In the genomic region with DNA sequence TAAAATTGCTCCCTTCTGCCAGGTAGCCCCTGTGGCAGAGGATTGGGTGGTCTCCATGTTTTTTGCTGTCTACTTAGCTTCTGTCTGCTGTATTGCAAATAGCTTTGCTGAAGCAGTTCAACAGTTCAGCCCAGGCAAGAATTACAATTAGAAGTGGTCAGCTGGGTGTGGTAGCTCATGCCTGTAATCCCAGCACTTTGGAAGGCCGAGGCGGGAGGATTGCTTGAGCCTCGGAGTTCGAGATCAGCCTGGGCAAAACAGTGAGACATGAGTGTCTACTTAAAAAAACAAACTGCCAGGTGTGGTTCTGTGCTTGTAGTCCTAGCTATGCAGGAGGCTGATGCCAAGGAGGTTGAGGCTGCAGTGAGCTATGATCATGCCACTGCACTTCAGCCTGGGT, we compare ENCODE assay signal across 37 cellular contexts. TPM values are rescaled to one million over a fixed set of nuclear protein-coding genes. Genes with fewer than 3 reads are reported as not detected.
"Had no signal": no experiment of that assay in that cellular context is flagged by ENCODE, and none has a peak within 500 bp of the region (broad histone marks: within the 10 kb centered on the region; RNA-seq: fewer than 3 reads in every experiment).

No MANE protein-coding gene starts in this region.

- H3K36me3 ChIP-seq: adrenal gland, cardiac muscle cell, colonic mucosa, gastrocnemius medialis, heart left ventricle had no signal

- H3K4me1 Mint-ChIP-seq: activated CD4-positive, alpha-beta T cell treated with anti-CD3 and anti-CD28 coated beads for 36 hours; activated CD4-positive, alpha-beta T cell treated with anti-CD3 and anti-CD28 coated beads, Interleukin-2, amount 10 ng/mL, durations not matched to agents 24 days and 14 days; activated CD8-positive, alpha-beta memory T cell treated with anti-CD3 and anti-CD28 coated beads, Interleukin-2, amount 10 ng/mL, durations not matched to agents 7 days and 5 days; activated naive CD4-positive, alpha-beta T cell treated with anti-CD3 and anti-CD28 coated beads, Interleukin-2, amount 50 U/mL, for 24 hours; activated naive CD8-positive, alpha-beta T cell treated with anti-CD3 and anti-CD28 coated beads for 36 hours; activated naive CD8-positive, alpha-beta T cell treated with anti-CD3 and anti-CD28 coated beads, Interleukin-2, amount 50 U/mL, for 24 hours had no signal

- DNase-seq: activated CD4-positive, alpha-beta memory T cell treated with anti-CD3 and anti-CD28 coated beads for 36 hours; activated CD4-positive, alpha-beta T cell treated with anti-CD3 and anti-CD28 coated beads for 36 hours; activated CD4-positive, alpha-beta T cell treated with anti-CD3 and anti-CD28 coated beads, Interleukin-2, amount 10 ng/mL, durations not matched to agents 24 days and 14 days; activated CD4-positive, CD25-positive, alpha-beta regulatory T cell; activated CD4-positive, CD25-positive, alpha-beta regulatory T cell treated with anti-CD3 and anti-CD28 coated beads, Interleukin-2, amount 50 U/mL, for 72 hours; activated CD8-positive, alpha-beta memory T cell treated with anti-CD3 and anti-CD28 coated beads, Interleukin-2, amount 10 ng/mL, durations not matched to agents 7 days and 5 days; activated CD8-positive, alpha-beta memory T cell treated with anti-CD3 and anti-CD28 coated beads, Interleukin-2, amount 50 U/mL, for 4 hours; activated CD8-positive, alpha-beta T cell treated with anti-CD3 and anti-CD28 coated beads, Interleukin-2, amount 10 ng/mL, durations not matched to agents 7 days and 5 days; activated effector memory CD4-positive, alpha-beta T cell treated with anti-CD3 and anti-CD28 coated beads, Interleukin-2, amount 50 U/mL, for 16 hours; activated naive CD4-positive, alpha-beta T cell treated with anti-CD3 and anti-CD28 coated beads for 36 hours; activated naive CD8-positive, alpha-beta T cell treated with anti-CD3 and anti-CD28 coated beads for 36 hours; activated naive CD8-positive, alpha-beta T cell treated with anti-CD3 and anti-CD28 coated beads, Interleukin-2, amount 50 U/mL, for 24 hours; activated T-cell treated with anti-CD3 and anti-CD28 coated beads, Interleukin-2, amount 50 U/mL, for 1 hour; activated T-cell treated with anti-CD3 and anti-CD28 coated beads, Interleukin-2, amount 50 U/mL, for 48 hours; adrenal gland; amygdala; aorta; body of pancreas; central memory CD4-positive, alpha-beta T cell; cerebellar nuclear complex; colonic mucosa; dorsolateral prefrontal cortex; effector memory CD4-positive, alpha-beta T cell; endodermal cell; gastrocnemius medialis; glutamatergic neuron; heart left ventricle; T-helper 2 cell had no signal

- H3K27me3 ChIP-seq: body of pancreas, cardiac muscle cell, colonic mucosa, dorsolateral prefrontal cortex, gastrocnemius medialis, heart left ventricle had no signal

- H3K36me3 Mint-ChIP-seq: activated CD4-positive, alpha-beta memory T cell treated with anti-CD3 and anti-CD28 coated beads for 36 hours; activated CD8-positive, alpha-beta memory T cell treated with anti-CD3 and anti-CD28 coated beads, Interleukin-2, amount 10 ng/mL, durations not matched to agents 7 days and 5 days; activated naive CD4-positive, alpha-beta T cell treated with anti-CD3 and anti-CD28 coated beads, Interleukin-2, amount 50 U/mL, for 24 hours; activated naive CD8-positive, alpha-beta T cell treated with anti-CD3 and anti-CD28 coated beads for 36 hours had no signal

- H3K9me3 Mint-ChIP-seq: activated CD4-positive, alpha-beta memory T cell treated with anti-CD3 and anti-CD28 coated beads for 36 hours; activated CD4-positive, alpha-beta T cell treated with anti-CD3 and anti-CD28 coated beads, Interleukin-2, amount 10 ng/mL, durations not matched to agents 24 days and 14 days; activated naive CD4-positive, alpha-beta T cell treated with anti-CD3 and anti-CD28 coated beads for 36 hours; activated naive CD4-positive, alpha-beta T cell treated with anti-CD3 and anti-CD28 coated beads, Interleukin-2, amount 50 U/mL, for 24 hours; activated naive CD8-positive, alpha-beta T cell treated with anti-CD3 and anti-CD28 coated beads for 36 hours; activated naive CD8-positive, alpha-beta T cell treated with anti-CD3 and anti-CD28 coated beads, Interleukin-2, amount 50 U/mL, for 24 hours; activated T-helper 1 cell treated with anti-CD3 and anti-CD28 coated beads, Interleukin-12 subunit alpha, Interleukin-12 subunit beta, Interleukin-2, Interleukin-4 antibody, amounts not matched to agents 30 ng/mL and 10 ng/mL and 1 ng/mL, durations not matched to agents 14 hours and 24 hours and 36 hours; activated T-helper 2 cell treated with anti-CD3 and anti-CD28 coated beads, Interferon-gamma antibody, Interleukin-2, Interleukin-4, amounts not matched to agents 10 μg/mL and 5 μg/mL and 100 μg/mL, durations not matched to agents 14 hours and 24 hours and 36 hours; dendritic cell treated with granulocyte-macrophage colony-stimulating factor and Interleukin-4, amounts not matched to agents 40 ng/mL and 50 ng/mL, for 4 days; endodermal cell had no signal

- H3K27ac ChIP-seq: adrenal gland, body of pancreas, cardiac muscle cell, colonic mucosa, dorsolateral prefrontal cortex, foreskin keratinocyte, gastrocnemius medialis, heart left ventricle had no signal

- H3K27ac Mint-ChIP-seq: activated CD4-positive, alpha-beta memory T cell treated with anti-CD3 and anti-CD28 coated beads for 36 hours; activated CD4-positive, alpha-beta T cell treated with anti-CD3 and anti-CD28 coated beads for 36 hours; activated CD4-positive, alpha-beta T cell treated with anti-CD3 and anti-CD28 coated beads, Interleukin-2, amount 10 ng/mL, durations not matched to agents 24 days and 14 days; activated CD8-positive, alpha-beta memory T cell treated with anti-CD3 and anti-CD28 coated beads, Interleukin-2, amount 10 ng/mL, durations not matched to agents 7 days and 5 days; activated CD8-positive, alpha-beta T cell treated with anti-CD3 and anti-CD28 coated beads, Interleukin-2, amount 10 ng/mL, durations not matched to agents 7 days and 5 days; activated naive CD4-positive, alpha-beta T cell treated with anti-CD3 and anti-CD28 coated beads for 36 hours; activated naive CD4-positive, alpha-beta T cell treated with anti-CD3 and anti-CD28 coated beads, Interleukin-2, amount 50 U/mL, for 24 hours; activated naive CD8-positive, alpha-beta T cell treated with anti-CD3 and anti-CD28 coated beads for 36 hours; activated naive CD8-positive, alpha-beta T cell treated with anti-CD3 and anti-CD28 coated beads, Interleukin-2, amount 50 U/mL, for 24 hours; activated T-helper 1 cell treated with anti-CD3 and anti-CD28 coated beads, Interleukin-12 subunit alpha, Interleukin-12 subunit beta, Interleukin-2, Interleukin-4 antibody, amounts not matched to agents 30 ng/mL and 10 ng/mL and 1 ng/mL, durations not matched to agents 14 hours and 24 hours and 36 hours; activated T-helper 2 cell treated with anti-CD3 and anti-CD28 coated beads, Interferon-gamma antibody, Interleukin-2, Interleukin-4, amounts not matched to agents 10 μg/mL and 5 μg/mL and 100 μg/mL, durations not matched to agents 14 hours and 24 hours and 36 hours; dendritic cell treated with granulocyte-macrophage colony-stimulating factor and Interleukin-4, amounts not matched to agents 40 ng/mL and 50 ng/mL, for 4 days; endodermal cell had no signal

- H3K4me3 Mint-ChIP-seq: activated CD4-positive, alpha-beta memory T cell treated with anti-CD3 and anti-CD28 coated beads for 36 hours; activated CD4-positive, alpha-beta T cell treated with anti-CD3 and anti-CD28 coated beads for 36 hours; activated CD4-positive, alpha-beta T cell treated with anti-CD3 and anti-CD28 coated beads, Interleukin-2, amount 10 ng/mL, durations not matched to agents 24 days and 14 days; activated CD8-positive, alpha-beta memory T cell treated with anti-CD3 and anti-CD28 coated beads, Interleukin-2, amount 10 ng/mL, durations not matched to agents 7 days and 5 days; activated CD8-positive, alpha-beta T cell treated with anti-CD3 and anti-CD28 coated beads, Interleukin-2, amount 10 ng/mL, durations not matched to agents 7 days and 5 days; activated naive CD4-positive, alpha-beta T cell treated with anti-CD3 and anti-CD28 coated beads for 36 hours; activated naive CD4-positive, alpha-beta T cell treated with anti-CD3 and anti-CD28 coated beads, Interleukin-2, amount 50 U/mL, for 24 hours; activated naive CD8-positive, alpha-beta T cell treated with anti-CD3 and anti-CD28 coated beads for 36 hours; activated naive CD8-positive, alpha-beta T cell treated with anti-CD3 and anti-CD28 coated beads, Interleukin-2, amount 50 U/mL, for 24 hours; activated T-helper 1 cell treated with anti-CD3 and anti-CD28 coated beads, Interleukin-12 subunit alpha, Interleukin-12 subunit beta, Interleukin-2, Interleukin-4 antibody, amounts not matched to agents 30 ng/mL and 10 ng/mL and 1 ng/mL, durations not matched to agents 14 hours and 24 hours and 36 hours; dendritic cell treated with granulocyte-macrophage colony-stimulating factor and Interleukin-4, amounts not matched to agents 40 ng/mL and 50 ng/mL, for 4 days; endodermal cell had no signal

- ATAC-seq: activated CD4-positive, alpha-beta T cell treated with anti-CD3 and anti-CD28 coated beads for 36 hours; activated CD8-positive, alpha-beta memory T cell treated with anti-CD3 and anti-CD28 coated beads, Interleukin-2, amount 10 ng/mL, durations not matched to agents 7 days and 5 days; activated CD8-positive, alpha-beta T cell treated with anti-CD3 and anti-CD28 coated beads, Interleukin-2, amount 10 ng/mL, durations not matched to agents 7 days and 5 days; activated naive CD8-positive, alpha-beta T cell treated with anti-CD3 and anti-CD28 coated beads, Interleukin-2, amount 50 U/mL, for 24 hours; body of pancreas; esophagus mucosa; gastrocnemius medialis; heart left ventricle had no signal

- H3K4me1 ChIP-seq: adrenal gland, body of pancreas, colonic mucosa, foreskin keratinocyte, gastrocnemius medialis had no signal

- H3K9me3 ChIP-seq: adrenal gland, body of pancreas, colonic mucosa, gastrocnemius medialis, heart left ventricle had no signal

- H3K27me3 Mint-ChIP-seq: activated CD4-positive, alpha-beta memory T cell treated with anti-CD3 and anti-CD28 coated beads for 36 hours; activated CD8-positive, alpha-beta memory T cell treated with anti-CD3 and anti-CD28 coated beads, Interleukin-2, amount 10 ng/mL, durations not matched to agents 7 days and 5 days; activated naive CD4-positive, alpha-beta T cell treated with anti-CD3 and anti-CD28 coated beads, Interleukin-2, amount 50 U/mL, for 24 hours; activated naive CD8-positive, alpha-beta T cell treated with anti-CD3 and anti-CD28 coated beads for 36 hours; activated naive CD8-positive, alpha-beta T cell treated with anti-CD3 and anti-CD28 coated beads, Interleukin-2, amount 50 U/mL, for 24 hours; dendritic cell treated with granulocyte-macrophage colony-stimulating factor and Interleukin-4, amounts not matched to agents 40 ng/mL and 50 ng/mL, for 4 days had no signal

- H3K4me3 ChIP-seq: adrenal gland, body of pancreas, cardiac muscle cell, colonic mucosa, dorsolateral prefrontal cortex, gastrocnemius medialis, heart left ventricle had no signal

RNA-seq across cellular contexts. Expression of a gene that starts 30.7 kb away (rescaled TPM):
- total RNA-seq: activated CD4-positive, alpha-beta T cell treated with anti-CD3 and anti-CD28 coated beads, Interleukin-2, amount 10 ng/mL, durations not matched to agents 24 days and 14 days; activated T-helper 1 cell treated with anti-CD3 and anti-CD28 coated beads, Interleukin-12 subunit alpha, Interleukin-12 subunit beta, Interleukin-2, Interleukin-4 antibody, amounts not matched to agents 30 ng/mL and 10 ng/mL and 1 ng/mL, durations not matched to agents 14 hours and 24 hours and 36 hours; body of pancreas; cardiac muscle cell; epithelial cell of proximal tubule; esophagus mucosa; foreskin keratinocyte; T-helper 1 cell treated with Interleukin-12 subunit alpha and Interleukin-12 subunit beta and Interleukin-4 antibody, amounts not matched to agents 30 ng/mL and 1 ng/mL, for 36 hours had no signal
- polyA plus RNA-seq: cardiac muscle cell, foreskin keratinocyte had no signal
